Comparison of ENCODE assay signal across 1 cellular context in the genomic region with DNA sequence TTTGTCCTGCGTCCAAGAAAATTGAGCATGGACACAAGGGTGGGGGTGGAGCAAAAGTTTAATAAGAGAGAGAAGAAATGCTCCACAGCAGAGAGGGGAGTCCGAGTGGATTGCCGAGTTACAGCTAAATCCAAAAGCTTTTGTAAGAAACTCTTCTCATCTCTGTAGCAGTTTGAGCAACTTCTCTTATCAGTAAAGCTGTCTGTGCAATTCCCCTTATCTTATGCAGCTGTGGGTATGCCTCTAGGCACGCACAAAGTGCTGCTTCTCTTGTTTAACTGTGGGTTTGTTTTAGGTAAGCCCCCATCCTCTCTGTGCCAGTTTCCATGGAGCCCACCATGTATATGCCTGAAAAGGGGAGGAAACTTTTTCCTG.
TF ChIP-seq lines count a peak whose summit lies in the region.

No MANE protein-coding gene starts in this region.

TF ChIP-seq in HepG2, 621 proteins besides CTCF, POLR2A, EP300 and RAD21 (continued from another document):
- TF ChIP-seq, protein P1, sequence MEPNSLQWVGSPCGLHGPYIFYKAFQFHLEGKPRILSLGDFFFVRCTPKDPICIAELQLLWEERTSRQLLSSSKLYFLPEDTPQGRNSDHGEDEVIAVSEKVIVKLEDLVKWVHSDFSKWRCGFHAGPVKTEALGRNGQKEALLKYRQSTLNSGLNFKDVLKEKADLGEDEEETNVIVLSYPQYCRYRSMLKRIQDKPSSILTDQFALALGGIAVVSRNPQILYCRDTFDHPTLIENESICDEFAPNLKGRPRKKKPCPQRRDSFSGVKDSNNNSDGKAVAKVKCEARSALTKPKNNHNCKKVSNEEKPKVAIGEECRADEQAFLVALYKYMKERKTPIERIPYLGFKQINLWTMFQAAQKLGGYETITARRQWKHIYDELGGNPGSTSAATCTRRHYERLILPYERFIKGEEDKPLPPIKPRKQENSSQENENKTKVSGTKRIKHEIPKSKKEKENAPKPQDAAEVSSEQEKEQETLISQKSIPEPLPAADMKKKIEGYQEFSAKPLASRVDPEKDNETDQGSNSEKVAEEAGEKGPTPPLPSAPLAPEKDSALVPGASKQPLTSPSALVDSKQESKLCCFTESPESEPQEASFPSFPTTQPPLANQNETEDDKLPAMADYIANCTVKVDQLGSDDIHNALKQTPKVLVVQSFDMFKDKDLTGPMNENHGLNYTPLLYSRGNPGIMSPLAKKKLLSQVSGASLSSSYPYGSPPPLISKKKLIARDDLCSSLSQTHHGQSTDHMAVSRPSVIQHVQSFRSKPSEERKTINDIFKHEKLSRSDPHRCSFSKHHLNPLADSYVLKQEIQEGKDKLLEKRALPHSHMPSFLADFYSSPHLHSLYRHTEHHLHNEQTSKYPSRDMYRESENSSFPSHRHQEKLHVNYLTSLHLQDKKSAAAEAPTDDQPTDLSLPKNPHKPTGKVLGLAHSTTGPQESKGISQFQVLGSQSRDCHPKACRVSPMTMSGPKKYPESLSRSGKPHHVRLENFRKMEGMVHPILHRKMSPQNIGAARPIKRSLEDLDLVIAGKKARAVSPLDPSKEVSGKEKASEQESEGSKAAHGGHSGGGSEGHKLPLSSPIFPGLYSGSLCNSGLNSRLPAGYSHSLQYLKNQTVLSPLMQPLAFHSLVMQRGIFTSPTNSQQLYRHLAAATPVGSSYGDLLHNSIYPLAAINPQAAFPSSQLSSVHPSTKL (CRISPR knock-in tag; IDR thresholded peaks at IDR 0.05) = no peak
- TF ChIP-seq AKAP8 (CRISPR knock-in tag; IDR thresholded peaks at IDR 0.05) (no peak), ATM (IDR thresholded peaks at IDR 0.05; ENCODE audit: borderline replicate concordance) (no peak), FOSL1 (CRISPR knock-in tag; IDR thresholded peaks at IDR 0.05; ENCODE audit: borderline replicate concordance) (no peak), GFI1 (CRISPR knock-in tag; IDR thresholded peaks at IDR 0.05; ENCODE audit: borderline replicate concordance) (no peak), ZNF333 (CRISPR knock-in tag; IDR thresholded peaks at IDR 0.05; ENCODE audit: borderline replicate concordance) (no peak), ZNF367 (CRISPR knock-in tag; IDR thresholded peaks at IDR 0.05; ENCODE audit: borderline replicate concordance) (no peak), CBX2 (IDR thresholded peaks at IDR 0.05; ENCODE audit: low read depth, low read length) (no peak), CBX2 (CRISPR knock-in tag; IDR thresholded peaks at IDR 0.05; ENCODE audit: low read depth) (no peak)
- TF ChIP-seq, protein P2, sequence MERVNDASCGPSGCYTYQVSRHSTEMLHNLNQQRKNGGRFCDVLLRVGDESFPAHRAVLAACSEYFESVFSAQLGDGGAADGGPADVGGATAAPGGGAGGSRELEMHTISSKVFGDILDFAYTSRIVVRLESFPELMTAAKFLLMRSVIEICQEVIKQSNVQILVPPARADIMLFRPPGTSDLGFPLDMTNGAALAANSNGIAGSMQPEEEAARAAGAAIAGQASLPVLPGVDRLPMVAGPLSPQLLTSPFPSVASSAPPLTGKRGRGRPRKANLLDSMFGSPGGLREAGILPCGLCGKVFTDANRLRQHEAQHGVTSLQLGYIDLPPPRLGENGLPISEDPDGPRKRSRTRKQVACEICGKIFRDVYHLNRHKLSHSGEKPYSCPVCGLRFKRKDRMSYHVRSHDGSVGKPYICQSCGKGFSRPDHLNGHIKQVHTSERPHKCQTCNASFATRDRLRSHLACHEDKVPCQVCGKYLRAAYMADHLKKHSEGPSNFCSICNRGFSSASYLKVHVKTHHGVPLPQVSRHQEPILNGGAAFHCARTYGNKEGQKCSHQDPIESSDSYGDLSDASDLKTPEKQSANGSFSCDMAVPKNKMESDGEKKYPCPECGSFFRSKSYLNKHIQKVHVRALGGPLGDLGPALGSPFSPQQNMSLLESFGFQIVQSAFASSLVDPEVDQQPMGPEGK (CRISPR knock-in tag; IDR thresholded peaks at IDR 0.05) = no peak
- TF ChIP-seq, protein P3, sequence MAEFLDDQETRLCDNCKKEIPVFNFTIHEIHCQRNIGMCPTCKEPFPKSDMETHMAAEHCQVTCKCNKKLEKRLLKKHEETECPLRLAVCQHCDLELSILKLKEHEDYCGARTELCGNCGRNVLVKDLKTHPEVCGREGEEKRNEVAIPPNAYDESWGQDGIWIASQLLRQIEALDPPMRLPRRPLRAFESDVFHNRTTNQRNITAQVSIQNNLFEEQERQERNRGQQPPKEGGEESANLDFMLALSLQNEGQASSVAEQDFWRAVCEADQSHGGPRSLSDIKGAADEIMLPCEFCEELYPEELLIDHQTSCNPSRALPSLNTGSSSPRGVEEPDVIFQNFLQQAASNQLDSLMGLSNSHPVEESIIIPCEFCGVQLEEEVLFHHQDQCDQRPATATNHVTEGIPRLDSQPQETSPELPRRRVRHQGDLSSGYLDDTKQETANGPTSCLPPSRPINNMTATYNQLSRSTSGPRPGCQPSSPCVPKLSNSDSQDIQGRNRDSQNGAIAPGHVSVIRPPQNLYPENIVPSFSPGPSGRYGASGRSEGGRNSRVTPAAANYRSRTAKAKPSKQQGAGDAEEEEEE (CRISPR knock-in tag; IDR thresholded peaks at IDR 0.05; ENCODE audit: borderline replicate concordance) = no peak
- TF ChIP-seq, protein P4, sequence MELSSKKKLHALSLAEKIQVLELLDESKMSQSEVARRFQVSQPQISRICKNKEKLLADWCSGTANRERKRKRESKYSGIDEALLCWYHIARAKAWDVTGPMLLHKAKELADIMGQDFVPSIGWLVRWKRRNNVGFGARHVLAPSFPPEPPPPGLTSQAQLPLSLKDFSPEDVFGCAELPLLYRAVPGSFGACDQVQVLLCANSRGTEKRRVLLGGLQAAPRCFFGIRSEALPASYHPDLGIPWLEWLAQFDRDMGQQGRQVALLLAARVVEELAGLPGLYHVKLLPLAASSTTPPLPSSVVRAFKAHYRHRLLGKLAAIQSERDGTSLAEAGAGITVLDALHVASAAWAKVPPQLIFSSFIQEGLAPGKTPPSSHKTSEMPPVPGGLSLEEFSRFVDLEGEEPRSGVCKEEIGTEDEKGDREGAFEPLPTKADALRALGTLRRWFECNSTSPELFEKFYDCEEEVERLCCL (CRISPR knock-in tag; IDR thresholded peaks at IDR 0.05; ENCODE audit: borderline replicate concordance) = no peak
